ENCODE assay signal across 14 cellular contexts in genomic region chr17:80384078-80384960, GRCh38. TPM values are rescaled to one million over a fixed set of nuclear protein-coding genes. Genes with fewer than 3 reads are reported as not detected.
DNase-seq lines count a peak whose midpoint lies in the region; ATAC-seq and TF ChIP-seq lines count a peak whose summit lies in the region.
"Had no signal": no experiment of that assay in that cellular context is flagged by ENCODE, and none has a peak within 500 bp of the region (broad histone marks: within the 10 kb centered on the region; RNA-seq: fewer than 3 reads in every experiment).

No MANE protein-coding gene starts in this region.

- H3K36me3 ChIP-seq in spleen, result peaks cover 10 to 100% (median 100%) of the 10 kb centered on the region in 6 donors

- DNase-seq in activated effector memory CD4-positive, alpha-beta T cell treated with anti-CD3 and anti-CD28 coated beads, Interleukin-2, amount 50 U/mL, for 16 hours, result peak; percentile 44
- no peak for DNase-seq in activated effector memory CD4-positive, alpha-beta T cell treated with Interleukin-2 at 50 U/mL for 16 hours
- DNase-seq in T-cell, result no peak
- no peak for DNase-seq in endothelial cell (ENCODE audit: low spot score)
- DNase-seq in spleen, result no peak
- DNase-seq in cerebellum (ENCODE audit: low spot score), result no peak
- no peak for DNase-seq in RKO (ENCODE audit: low spot score)
- DNase-seq: kidney; NCI-H146; NCI-H774; stimulated activated CD4-positive, alpha-beta T cell treated with anti-CD3 and anti-CD28 coated beads, Interleukin-2, amount 100 ng/mL, for 24 hours; substantia nigra had no signal

- H3K4me3 ChIP-seq in spleen, result no peak overlapping the region

- POLR2A ChIA-PET in T-cell (lab: Charles Lee), result no interaction called here

- TF ChIP-seq CTCF in endothelial cell (IDR thresholded peaks at IDR 0.05; ENCODE audit: unreplicated experiment) (no peak), spleen (IDR thresholded peaks at IDR 0.05 in 8 of 11, conservative IDR thresholded peaks at IDR 0.05 in 3 of 11) (no peak)

- H3K4me1 Mint-ChIP-seq in T-cell, result peaks cover 0 to 4% (median 3%) of the 10 kb centered on the region in 3 donors
- peaks cover 18% of the 10 kb centered on the region for H3K4me1 Mint-ChIP-seq in endothelial cell (ENCODE audit: unreplicated experiment)

- H3K36me3 Mint-ChIP-seq in T-cell, result peaks cover 82% of the 10 kb centered on the region
- peaks cover 67% of the 10 kb centered on the region for H3K36me3 Mint-ChIP-seq in endothelial cell (ENCODE audit: low read depth, unreplicated experiment)

- H3K9me3 ChIP-seq in spleen, result no peaks in the 10 kb centered on the region
- H3K9me3 ChIP-seq: Caco-2 had no signal

- H3K27me3 Mint-ChIP-seq in T-cell (no peaks in the 10 kb centered on the region), endothelial cell (ENCODE audit: unreplicated experiment) (peaks cover 13% of the 10 kb centered on the region)

- H3K4me1 ChIP-seq in spleen, result peaks cover 0 to 15% (median 4%) of the 10 kb centered on the region in 6 donors
- H3K4me1 ChIP-seq: Caco-2 had no signal

- peak overlapping the region; percentile 62 to 66 for H3K27ac Mint-ChIP-seq in T-cell
- peak overlapping the region; percentile 4 for H3K27ac Mint-ChIP-seq in endothelial cell (ENCODE audit: unreplicated experiment)

- ATAC-seq in T-cell (replicated peaks in 1 of 4) (peak in 1 of 4 experiments; percentile 13), GM18519 (IDR thresholded peaks at IDR 0.05; ENCODE audit: low FRiP score, unreplicated experiment) (no peak)

- TF ChIP-seq POLR2A in spleen (IDR thresholded peaks at IDR 0.05), result no peak

- H3K27me3 ChIP-seq in spleen (replicated peaks in 1 of 7), result no peaks in the 10 kb centered on the region

- peak overlapping the region in 7 of 8 donors; percentile 42 to 74 (median 51) for H3K27ac ChIP-seq in spleen

- H3K4me3 Mint-ChIP-seq in T-cell, result no peak overlapping the region
- H3K4me3 Mint-ChIP-seq in endothelial cell (ENCODE audit: unreplicated experiment), result no peak overlapping the region

- WGBS in spleen, 5 donors, result 82 to 89% (median 86%) methylated on average over 23 to 24 of the region's 24 CpGs

- intact Hi-C loops in spleen (cut with DNase I; ENCODE audit: low total_unique reads), result no loop called here

- no peaks in the 10 kb centered on the region for H3K9me3 Mint-ChIP-seq in T-cell
- H3K9me3 Mint-ChIP-seq in endothelial cell (ENCODE audit: unreplicated experiment), result no peaks in the 10 kb centered on the region

- CTCF ChIA-PET in T-cell (lab: Charles Lee), result no interaction called here

RNA-seq across cellular contexts. Expression of gene ENDOV, which starts 30.6 kb away (rescaled TPM):
- total RNA-seq in T-cell, result 10 to 100 TPM; 17.1 to 22.2 (median 21.1) TPM
- total RNA-seq in endothelial cell (ENCODE audit: unreplicated experiment), result 40.7 TPM
- 10 to 100 TPM; 20.3 to 47.4 (median 29.0) TPM for total RNA-seq in spleen
- polyA plus RNA-seq in spleen, result 10 to 100 TPM in 2 of 3 donors, 1 to 10 TPM in 1; 9.7 to 22.2 (median 18.9) TPM
- total RNA-seq in cerebellum, result 23.6 TPM
